Comparison of ENCODE assay signal across 15 cellular contexts in genomic region chr6:126268087-126268486, GRCh38.
DNase-seq lines count a peak whose midpoint lies in the region; ATAC-seq and TF ChIP-seq lines count a peak whose summit lies in the region.
"Had no signal": no experiment of that assay in that cellular context is flagged by ENCODE, and none has a peak within 500 bp of the region (broad histone marks: within the 10 kb centered on the region; RNA-seq: fewer than 3 reads in every experiment).

No MANE protein-coding gene starts in this region.

- H3K27ac Mint-ChIP-seq in activated CD4-positive, alpha-beta memory T cell treated with anti-CD3 and anti-CD28 coated beads, Interleukin-2, amount 10 ng/mL, durations not matched to agents 7 days and 5 days = no peak overlapping the region
- H3K27ac Mint-ChIP-seq: activated T-helper 2 cell treated with anti-CD3 and anti-CD28 coated beads, Interferon-gamma antibody, Interleukin-2, Interleukin-4, amounts not matched to agents 10 μg/mL and 5 μg/mL and 100 μg/mL, durations not matched to agents 14 hours and 24 hours and 36 hours; dendritic cell treated with granulocyte-macrophage colony-stimulating factor and Interleukin-4, amounts not matched to agents 40 ng/mL and 50 ng/mL, for 4 days; natural killer cell; T-helper 2 cell treated with Interferon-gamma antibody and Interleukin-4, amounts not matched to agents 5 μg/mL and 100 μg/mL, for 36 hours had no signal

- H3K36me3 Mint-ChIP-seq in activated CD4-positive, alpha-beta memory T cell treated with anti-CD3 and anti-CD28 coated beads, Interleukin-2, amount 10 ng/mL, durations not matched to agents 7 days and 5 days (ENCODE audit: low read depth) = no peaks in the 10 kb centered on the region
- H3K36me3 Mint-ChIP-seq: natural killer cell had no signal

- H3K27ac ChIP-seq in stomach (no peak overlapping the region), spleen (no peak overlapping the region)
- H3K27ac ChIP-seq: vagina had no signal

- no peaks in the 10 kb centered on the region for H3K27me3 ChIP-seq in stomach
- no peaks in the 10 kb centered on the region for H3K27me3 ChIP-seq in spleen (replicated peaks in 1 of 7)
- H3K27me3 ChIP-seq: vagina had no signal

- no peak overlapping the region for H3K4me3 Mint-ChIP-seq in activated CD4-positive, alpha-beta memory T cell treated with anti-CD3 and anti-CD28 coated beads, Interleukin-2, amount 10 ng/mL, durations not matched to agents 7 days and 5 days
- H3K4me3 Mint-ChIP-seq: dendritic cell treated with granulocyte-macrophage colony-stimulating factor and Interleukin-4, amounts not matched to agents 40 ng/mL and 50 ng/mL, for 4 days; natural killer cell; T-helper 2 cell treated with Interferon-gamma antibody and Interleukin-4, amounts not matched to agents 5 μg/mL and 100 μg/mL, for 36 hours had no signal

- TF ChIP-seq CTCF in stomach (IDR thresholded peaks at IDR 0.05) (no peak), spleen (IDR thresholded peaks at IDR 0.05 in 8 of 11, conservative IDR thresholded peaks at IDR 0.05 in 3 of 11) (no peak)

- no peaks in the 10 kb centered on the region for H3K9me3 ChIP-seq in stomach
- H3K9me3 ChIP-seq in spleen = no peaks in the 10 kb centered on the region
- H3K9me3 ChIP-seq: vagina had no signal

- no peak for TF ChIP-seq EP300 in stomach (IDR thresholded peaks at IDR 0.05)

- peak; percentile 68 for ATAC-seq in GM19035 (IDR thresholded peaks at IDR 0.05; ENCODE audit: unreplicated experiment)
- peak; percentile 97 for ATAC-seq in HG02870 (IDR thresholded peaks at IDR 0.05; ENCODE audit: unreplicated experiment)
- ATAC-seq: natural killer cell had no signal

- POLR2A ChIA-PET in activated CD4-positive, alpha-beta memory T cell treated with anti-CD3 and anti-CD28 coated beads, Interleukin-2, amount 10 ng/mL, durations not matched to agents 7 days and 5 days (lab: Charles Lee) = no interaction called here

- H3K4me3 ChIP-seq in stomach (no peak overlapping the region), spleen (no peak overlapping the region)
- H3K4me3 ChIP-seq: vagina had no signal

- no peak for TF ChIP-seq POLR2A in stomach (IDR thresholded peaks at IDR 0.05)
- TF ChIP-seq POLR2A in spleen (IDR thresholded peaks at IDR 0.05) = no peak

- peaks cover 0 to 12% (median 0%) of the 10 kb centered on the region in 4 donors for H3K4me1 ChIP-seq in stomach
- no peaks in the 10 kb centered on the region for H3K4me1 ChIP-seq in spleen
- H3K4me1 ChIP-seq: vagina had no signal

- H3K36me3 ChIP-seq in stomach = no peaks in the 10 kb centered on the region
- H3K36me3 ChIP-seq in spleen = no peaks in the 10 kb centered on the region
- H3K36me3 ChIP-seq: vagina had no signal

- no peaks in the 10 kb centered on the region for H3K9me3 Mint-ChIP-seq in activated CD4-positive, alpha-beta memory T cell treated with anti-CD3 and anti-CD28 coated beads, Interleukin-2, amount 10 ng/mL, durations not matched to agents 7 days and 5 days
- H3K9me3 Mint-ChIP-seq: activated T-helper 2 cell treated with anti-CD3 and anti-CD28 coated beads, Interferon-gamma antibody, Interleukin-2, Interleukin-4, amounts not matched to agents 10 μg/mL and 5 μg/mL and 100 μg/mL, durations not matched to agents 14 hours and 24 hours and 36 hours; dendritic cell treated with granulocyte-macrophage colony-stimulating factor and Interleukin-4, amounts not matched to agents 40 ng/mL and 50 ng/mL, for 4 days; T-helper 2 cell treated with Interferon-gamma antibody and Interleukin-4, amounts not matched to agents 5 μg/mL and 100 μg/mL, for 36 hours had no signal

- no peaks in the 10 kb centered on the region for H3K27me3 Mint-ChIP-seq in activated CD4-positive, alpha-beta memory T cell treated with anti-CD3 and anti-CD28 coated beads, Interleukin-2, amount 10 ng/mL, durations not matched to agents 7 days and 5 days
- H3K27me3 Mint-ChIP-seq: dendritic cell treated with granulocyte-macrophage colony-stimulating factor and Interleukin-4, amounts not matched to agents 40 ng/mL and 50 ng/mL, for 4 days had no signal

- in situ Hi-C loops in G401 (cut with HindIII; ENCODE audit: low sequenced_read_pairs) = no loop called here

- CTCF ChIA-PET in activated CD4-positive, alpha-beta memory T cell treated with anti-CD3 and anti-CD28 coated beads, Interleukin-2, amount 10 ng/mL, durations not matched to agents 7 days and 5 days (lab: Charles Lee) = no interaction called here

- intact Hi-C loops in stomach (cut with DNase I; ENCODE audit: low total_unique reads) = no loop called here
- intact Hi-C loops in spleen (cut with DNase I; ENCODE audit: low total_unique reads) = no loop called here

- no peaks in the 10 kb centered on the region for H3K4me1 Mint-ChIP-seq in activated CD4-positive, alpha-beta memory T cell treated with anti-CD3 and anti-CD28 coated beads, Interleukin-2, amount 10 ng/mL, durations not matched to agents 7 days and 5 days
- H3K4me1 Mint-ChIP-seq: natural killer cell had no signal

- 48 to 89% (median 81%) methylated on average over 2 of the region's 2 CpGs for WGBS in stomach, 5 donors
- WGBS in spleen, 5 donors = 36 to 47% (median 46%) methylated on average over 2 of the region's 2 CpGs

- DNase-seq in COR-L47 (lab: John Stamatoyannopoulos, UW) (peak; percentile 3), NCI-H2081 treated with DMSO at 0.1 percent for 48 hours (lab: John Stamatoyannopoulos, UW) (peak; percentile 25), stomach (no peak), spleen (no peak), G401 (ENCODE audit: low spot score) (no peak)
- no peak for DNase-seq in activated CD4-positive, alpha-beta memory T cell treated with anti-CD3 and anti-CD28 coated beads, Interleukin-2, amount 10 ng/mL, durations not matched to agents 7 days and 5 days
- DNase-seq: natural killer cell; NCI-H748 treated with DMSO at 0.1 percent for 48 hours; stimulated activated CD4-positive, alpha-beta T cell treated with anti-CD3 and anti-CD28 coated beads, Interleukin-4, amount 100 ng/mL, for 1 hour had no signal

Comparison
In these comparisons a context has a peak if more than half of its experiments do, and no peak if none do; other contexts are left out.
1. DNase-seq: peak in COR-L47 (single experiment) and NCI-H2081 treated with DMSO at 0.1 percent for 48 hours (single experiment); none in stomach (single experiment), spleen (single experiment), G401 (single experiment) and activated CD4-positive, alpha-beta memory T cell treated with anti-CD3 and anti-CD28 coated beads, Interleukin-2, amount 10 ng/mL, durations not matched to agents 7 days and 5 days (single experiment).